18 cellular contexts compared by ENCODE assay signal in the genomic region with DNA sequence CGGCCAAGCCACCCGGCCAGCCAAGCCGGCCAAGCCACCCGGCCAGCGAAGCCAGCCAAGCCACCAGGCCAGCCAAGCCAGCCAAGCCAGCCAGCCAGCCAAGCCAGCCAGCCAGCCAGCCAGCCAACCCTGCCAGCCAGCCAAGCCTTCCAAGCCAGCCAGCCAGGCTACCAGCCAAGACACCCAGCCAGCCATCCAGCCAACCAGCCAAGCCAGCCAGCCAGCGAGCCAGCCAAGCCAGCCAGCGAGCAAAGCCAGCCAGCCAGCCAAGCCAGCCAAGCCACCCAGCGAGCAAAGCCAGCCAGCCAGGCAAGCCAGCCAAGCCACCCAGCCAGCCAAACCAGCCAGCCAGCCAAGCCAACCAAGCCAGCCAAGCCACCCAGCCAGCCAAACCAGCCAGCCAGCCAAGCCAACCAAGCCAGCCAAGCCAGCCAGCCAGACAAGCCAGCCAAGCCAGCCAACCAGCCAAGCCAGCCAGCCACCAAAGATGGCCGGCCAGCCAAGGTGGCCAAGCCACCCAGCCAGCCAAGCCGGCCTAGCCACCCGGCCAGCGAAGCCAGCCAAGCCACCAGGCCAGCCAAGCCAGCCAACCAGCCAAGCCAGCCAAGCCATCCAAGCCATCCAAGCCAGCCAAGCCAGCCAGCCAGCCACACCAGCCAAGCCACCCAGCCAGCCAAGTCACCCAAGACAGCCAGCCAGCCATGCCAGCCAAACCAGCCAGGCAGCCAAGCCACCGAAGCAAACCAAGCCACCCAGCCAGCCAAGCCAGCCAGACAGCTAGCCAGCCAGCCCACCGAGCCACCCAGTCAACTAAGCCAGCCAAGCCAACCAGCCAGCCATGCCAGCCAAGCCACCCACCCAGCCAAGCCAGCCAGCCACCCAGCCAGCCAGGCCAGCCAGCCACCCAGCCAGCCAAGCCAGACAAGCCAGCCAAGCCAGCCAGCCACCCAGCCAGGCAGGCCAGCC. TPM values are rescaled to one million over a fixed set of nuclear protein-coding genes. Genes with fewer than 3 reads are reported as not detected.
DNase-seq lines count a peak whose midpoint lies in the region; ATAC-seq and TF ChIP-seq lines count a peak whose summit lies in the region.
"Had no signal": no experiment of that assay in that cellular context is flagged by ENCODE, and none has a peak within 500 bp of the region (broad histone marks: within the 10 kb centered on the region; RNA-seq: fewer than 3 reads in every experiment).

No MANE protein-coding gene starts in this region.

- H4K20me1 ChIP-seq in mammary epithelial cell (ENCODE audit: insufficient read depth, low read length): no peaks in the 10 kb centered on the region
- H4K20me1 ChIP-seq: BLaER1 treated with 17β-estradiol and CSF1 and Interleukin-3, amounts not matched to agents 10 nM and 100 nM had no signal

- no peaks in the 10 kb centered on the region for H3K79me2 ChIP-seq in mammary epithelial cell (ENCODE audit: insufficient read depth, low read length)

- H3K4me3 ChIP-seq in right cardiac atrium (ENCODE audit: low read length) (no peak overlapping the region), mammary epithelial cell (replicated peaks in 1 of 3; ENCODE audit: insufficient read depth in 1 of 3, low read depth in 2 of 3, low read length in 3 of 3) (no peak overlapping the region)
- H3K4me3 ChIP-seq: BLaER1 treated with 17β-estradiol and CSF1 and Interleukin-3, amounts not matched to agents 10 nM and 100 nM; GM23338 had no signal

- TF ChIP-seq CTCF in mammary epithelial cell (conservative IDR thresholded peaks at IDR 0.05 in 1 of 2, IDR thresholded peaks at IDR 0.05 in 1 of 2; ENCODE audit: extremely low read depth in 1 of 2, insufficient read depth in 1 of 2, low read depth in 1 of 2, low read length in 2 of 2): no peak

- DNase-seq in activated T-cell treated with anti-CD3 and anti-CD28 coated beads, Interleukin-2, amount 50 U/mL, for 1 hour: peak; percentile 15
- DNase-seq in activated T-cell treated with anti-CD3 and anti-CD28 coated beads, Interleukin-2, amount 50 U/mL, for 48 hours: no peak
- DNase-seq in right cardiac atrium: peak in 2 of 3 donors; percentile 38 to 58
- DNase-seq in left cardiac atrium: no peak
- peak; percentile 50 for DNase-seq in islet precursor cell
- DNase-seq in sciatic nerve (ENCODE audit: low spot score): peak; percentile 59
- no peak for DNase-seq in mammary epithelial cell
- no peak for DNase-seq in NCI-H1694 (lab: John Stamatoyannopoulos, UW)
- DNase-seq: 8988T; AML-193; Calu3; CD4-positive, alpha-beta T cell; DMS 273 treated with DMSO at 0.1 percent for 48 hours; H7 had no signal

- H3K4me2 ChIP-seq in mammary epithelial cell (ENCODE audit: insufficient read depth, low read depth, low read length): no peak overlapping the region
- H3K4me2 ChIP-seq: BLaER1 treated with 17β-estradiol and CSF1 and Interleukin-3, amounts not matched to agents 10 nM and 100 nM; GM23338 had no signal

- intact Hi-C loops in right cardiac atrium (cut with DNase I): no loop called here
- intact Hi-C loops in left cardiac atrium (cut with DNase I): no loop called here
- intact Hi-C loops in sciatic nerve (cut with DNase I): no loop called here
- intact Hi-C loops in mammary epithelial cell (cut with micrococcal nuclease): no loop called here

- CTCF ChIA-PET in mammary epithelial cell (lab: Charles Lee; ENCODE audit: low non-redundant PET): no interaction called here

- dilution Hi-C loops in mammary epithelial cell (cut with HindIII; ENCODE audit: low sequenced_read_pairs): no loop called here

- H3K36me3 ChIP-seq in mammary epithelial cell (ENCODE audit: insufficient read depth, low read length): no peaks in the 10 kb centered on the region
- H3K36me3 ChIP-seq: BLaER1 treated with 17β-estradiol and CSF1 and Interleukin-3, amounts not matched to agents 10 nM and 100 nM had no signal

- H3K27me3 ChIP-seq in right cardiac atrium (ENCODE audit: control insufficient read depth, insufficient read depth): no peaks in the 10 kb centered on the region
- no peaks in the 10 kb centered on the region for H3K27me3 ChIP-seq in mammary epithelial cell (ENCODE audit: insufficient read depth, low read length)
- H3K27me3 ChIP-seq: BLaER1 treated with 17β-estradiol and CSF1 and Interleukin-3, amounts not matched to agents 10 nM and 100 nM had no signal

- H3K27ac ChIP-seq in right cardiac atrium (ENCODE audit: low read length) (no peak overlapping the region), mammary epithelial cell (ENCODE audit: insufficient read depth, low read depth, low read length) (no peak overlapping the region)
- H3K27ac ChIP-seq: BLaER1 treated with 17β-estradiol and CSF1 and Interleukin-3, amounts not matched to agents 10 nM and 100 nM; HL-60 had no signal

- BruUV-seq in mammary epithelial cell (replicated peaks; lab: Mats Ljungman, UMichigan): no TSS peak

- no peak overlapping the region for H2AFZ ChIP-seq in mammary epithelial cell (ENCODE audit: low read depth, low read length)
- H2AFZ ChIP-seq: GM23338 had no signal

- H3K4me1 ChIP-seq in right cardiac atrium (ENCODE audit: control insufficient read depth, insufficient read depth, low read length) (no peaks in the 10 kb centered on the region), mammary epithelial cell (ENCODE audit: insufficient read depth, low read length) (no peaks in the 10 kb centered on the region)
- H3K4me1 ChIP-seq: BLaER1 treated with 17β-estradiol and CSF1 and Interleukin-3, amounts not matched to agents 10 nM and 100 nM had no signal

- 74% methylated on average over 14 of the region's 14 CpGs for WGBS in right cardiac atrium
- 33% methylated on average over 5 of the region's 14 CpGs for WGBS in mammary epithelial cell (ENCODE audit: low coverage, missing lambda C conversion rate)

- H3K9me3 ChIP-seq in right cardiac atrium (ENCODE audit: control insufficient read depth, low read length): no peaks in the 10 kb centered on the region
- H3K9me3 ChIP-seq in mammary epithelial cell (replicated peaks; ENCODE audit: insufficient read depth, low read length): peaks cover 9% of the 10 kb centered on the region

- ATAC-seq in right cardiac atrium (no peak), left cardiac atrium (no peak), sciatic nerve (no peak)
- ATAC-seq: GM23338 had no signal

- in situ Hi-C loops in mammary epithelial cell (cut with MboI; ENCODE audit: low sequenced_read_pairs in 2 of 2): loop anchor here in 1 of 2 donors (25.0 kb wide), 1 partner anchor 102 kb away; no protein-coding TSS in a partner anchor

- H3K9ac ChIP-seq in mammary epithelial cell (ENCODE audit: insufficient read depth, low read length): no peak overlapping the region
- H3K9ac ChIP-seq: BLaER1 treated with 17β-estradiol and CSF1 and Interleukin-3, amounts not matched to agents 10 nM and 100 nM had no signal

RNA-seq across cellular contexts. Expression of a gene that starts 28.8 kb away (rescaled TPM):
- total RNA-seq in right cardiac atrium (not detected), left cardiac atrium (not detected), sciatic nerve (not detected), mammary epithelial cell (not detected)
- polyA plus RNA-seq in right cardiac atrium (not detected), mammary epithelial cell (not detected)
- not detected for polyA minus RNA-seq in mammary epithelial cell
- total RNA-seq: Calu3; CD4-positive, alpha-beta T cell; Daoy; GM23338; H7 had no signal
- polyA plus RNA-seq: GM23338 had no signal

Comparison
In these comparisons a context has a peak if more than half of its experiments do, and no peak if none do; other contexts are left out.
1. DNase-seq: peak in activated T-cell treated with anti-CD3 and anti-CD28 coated beads, Interleukin-2, amount 50 U/mL, for 1 hour (single experiment), right cardiac atrium (2 of 3), islet precursor cell (single experiment) and sciatic nerve (single experiment); none in activated T-cell treated with anti-CD3 and anti-CD28 coated beads, Interleukin-2, amount 50 U/mL, for 48 hours (0 of 2), left cardiac atrium (single experiment), mammary epithelial cell (single experiment) and NCI-H1694 (single experiment).